In genomic region chr7:23349484-23350157, GRCh38 we compare ENCODE assay signal across 1 cellular context.
A peak's percentile ranks its signal among the peaks of the same experiment; 100 is the strongest.
TF ChIP-seq lines count a peak whose summit lies in the region.

No MANE protein-coding gene starts in this region.

TF ChIP-seq in SK-N-SH, 30 proteins besides CTCF, POLR2A, EP300 and RAD21 (continued from another document):
- no peak for TF ChIP-seq MXI1 (IDR thresholded peaks at IDR 0.05; ENCODE audit: low read depth, low read length)
- no peak for TF ChIP-seq REST (IDR thresholded peaks at IDR 0.05; ENCODE audit: low read depth, low read length)
- peak; percentile 61; the same call in 1 of the 2 replicates for TF ChIP-seq SIN3A (IDR thresholded peaks at IDR 0.05; ENCODE audit: borderline replicate concordance, low read depth, low read length)
- peak; percentile 30; the same call in 1 of the 2 replicates for TF ChIP-seq TAF1 (IDR thresholded peaks at IDR 0.05; ENCODE audit: borderline replicate concordance, low read depth, low read length)
- TF ChIP-seq GATA2 (CRISPR knock-in tag; IDR thresholded peaks at IDR 0.05), result no peak
- no peak for TF ChIP-seq FOXJ3 (CRISPR knock-in tag; IDR thresholded peaks at IDR 0.05)
- peak; percentile 91 for TF ChIP-seq TEAD4 (IDR thresholded peaks at IDR 0.05; ENCODE audit: borderline replicate concordance, insufficient read depth)
- peak; percentile 86 for TF ChIP-seq RXRA (IDR thresholded peaks at IDR 0.05; ENCODE audit: borderline replicate concordance, low read depth)
- TF ChIP-seq, protein P1, sequence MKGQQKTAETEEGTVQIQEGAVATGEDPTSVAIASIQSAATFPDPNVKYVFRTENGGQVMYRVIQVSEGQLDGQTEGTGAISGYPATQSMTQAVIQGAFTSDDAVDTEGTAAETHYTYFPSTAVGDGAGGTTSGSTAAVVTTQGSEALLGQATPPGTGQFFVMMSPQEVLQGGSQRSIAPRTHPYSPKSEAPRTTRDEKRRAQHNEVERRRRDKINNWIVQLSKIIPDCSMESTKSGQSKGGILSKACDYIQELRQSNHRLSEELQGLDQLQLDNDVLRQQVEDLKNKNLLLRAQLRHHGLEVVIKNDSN (IDR thresholded peaks at IDR 0.05; ENCODE audit: borderline replicate concordance, low read depth), result no peak
- no peak; the same call in 1 of the 2 replicates for TF ChIP-seq YY1 (IDR thresholded peaks at IDR 0.05; ENCODE audit: low read depth)
- peak; percentile 47; the same call in 1 of the 2 replicates for TF ChIP-seq ELF1 (IDR thresholded peaks at IDR 0.05)
- peak; percentile 96 for TF ChIP-seq FOSL2 (IDR thresholded peaks at IDR 0.05; ENCODE audit: borderline replicate concordance, low read depth)
- no peak for TF ChIP-seq GABPA (IDR thresholded peaks at IDR 0.05; ENCODE audit: low read depth)
